In the genomic region with DNA sequence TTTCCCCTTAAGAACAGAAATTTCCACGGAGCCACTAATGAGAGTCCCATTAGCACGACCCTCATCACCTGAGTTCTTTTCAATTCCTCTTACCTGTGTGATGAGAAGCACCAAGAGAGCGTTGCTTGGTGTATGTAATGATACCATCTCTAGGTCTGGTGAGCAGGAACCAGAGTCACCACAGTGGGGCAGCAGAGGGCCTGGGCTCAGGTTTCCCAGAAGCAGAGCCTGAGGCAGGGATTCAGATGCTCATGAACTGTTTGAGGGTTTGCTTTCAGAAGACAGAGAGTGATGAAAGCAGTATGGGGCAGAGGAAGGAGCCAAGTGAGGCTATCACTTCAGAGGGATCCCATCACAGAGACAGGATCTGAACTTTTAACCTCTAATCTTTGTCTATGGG, we compare ENCODE assay signal across 8 cellular contexts. TPM values are rescaled to one million over a fixed set of nuclear protein-coding genes. Genes with fewer than 3 reads are reported as not detected.
DNase-seq lines count a peak whose midpoint lies in the region; ATAC-seq, FAIRE-seq and TF ChIP-seq lines count a peak whose summit lies in the region.

No MANE protein-coding gene starts in this region.

- H3K4me3 Mint-ChIP-seq in activated naive CD8-positive, alpha-beta T cell treated with anti-CD3 and anti-CD28 coated beads for 36 hours = no peak overlapping the region

- no peaks in the 10 kb centered on the region for H3K9me3 ChIP-seq in small intestine (ENCODE audit: control insufficient read depth, low read depth)
- no peaks in the 10 kb centered on the region for H3K9me3 ChIP-seq in vagina

- H3K4me1 Mint-ChIP-seq in activated naive CD8-positive, alpha-beta T cell treated with anti-CD3 and anti-CD28 coated beads for 36 hours = peaks cover 13% of the 10 kb centered on the region

- peaks cover 16% of the 10 kb centered on the region for H3K9me3 Mint-ChIP-seq in activated naive CD8-positive, alpha-beta T cell treated with anti-CD3 and anti-CD28 coated beads for 36 hours

- no peak for ATAC-seq in HG03135 (IDR thresholded peaks at IDR 0.05; ENCODE audit: unreplicated experiment)

- WGBS in small intestine, 3 donors = 78 to 90% (median 81%) methylated on average over 3 of the region's 3 CpGs

- H3K27ac ChIP-seq in small intestine (ENCODE audit: low read depth in 1 of 2, low read length in 1 of 2) = no peak overlapping the region
- no peak overlapping the region for H3K27ac ChIP-seq in vagina

- TF ChIP-seq CTCF in GM12873 (IDR thresholded peaks at IDR 0.05; ENCODE audit: insufficient read depth, low read depth, low read length, missing control alignments) (peak; percentile 63), vagina (IDR thresholded peaks at IDR 0.05) (no peak)

- H3K4me3 ChIP-seq in small intestine (ENCODE audit: low read depth in 1 of 2, low read length in 2 of 2) (no peak overlapping the region), vagina (no peak overlapping the region)

- H3K36me3 ChIP-seq in small intestine (ENCODE audit: control insufficient read depth in 2 of 2, insufficient read depth in 2 of 2, low read length in 2 of 2) = no peaks in the 10 kb centered on the region
- no peaks in the 10 kb centered on the region for H3K36me3 ChIP-seq in vagina

- peaks cover 54% of the 10 kb centered on the region for H3K27me3 Mint-ChIP-seq in activated naive CD8-positive, alpha-beta T cell treated with anti-CD3 and anti-CD28 coated beads for 36 hours

- peaks cover 3% of the 10 kb centered on the region for H3K36me3 Mint-ChIP-seq in activated naive CD8-positive, alpha-beta T cell treated with anti-CD3 and anti-CD28 coated beads for 36 hours

- FAIRE-seq in small intestine (lab: Jason Lieb, UNC) = no peak

- no peaks in the 10 kb centered on the region for H3K27me3 ChIP-seq in small intestine (ENCODE audit: control insufficient read depth in 2 of 2, insufficient read depth in 2 of 2, low read length in 2 of 2)
- H3K27me3 ChIP-seq in vagina = no peaks in the 10 kb centered on the region

- no peak for TF ChIP-seq POLR2A in vagina (IDR thresholded peaks at IDR 0.05)

- DNase-seq in NCI-H774 (lab: John Stamatoyannopoulos, UW) = peak; percentile 28
- DNase-seq in activated naive CD8-positive, alpha-beta T cell treated with anti-CD3 and anti-CD28 coated beads for 36 hours = peak; percentile 34
- peak; percentile 68 for DNase-seq in small intestine
- no peak for DNase-seq in NCI-H1092 treated with DMSO at 0.1 percent for 48 hours (lab: John Stamatoyannopoulos, UW)
- no peak for DNase-seq in vagina (ENCODE audit: extremely low spot score in 2 of 2)
- no peak for DNase-seq in foreskin melanocyte

- peaks cover 0 to 5% of the 10 kb centered on the region in 2 donors for H3K4me1 ChIP-seq in small intestine (ENCODE audit: control insufficient read depth in 2 of 2, insufficient read depth in 1 of 2, low read depth in 1 of 2, low read length in 1 of 2)
- H3K4me1 ChIP-seq in vagina = peaks cover 14% of the 10 kb centered on the region

- intact Hi-C loops in vagina (cut with DNase I) = no loop called here

- no peak overlapping the region for H3K27ac Mint-ChIP-seq in activated naive CD8-positive, alpha-beta T cell treated with anti-CD3 and anti-CD28 coated beads for 36 hours

RNA-seq across cellular contexts. Expression of gene PTPRH, which starts 3.1 kb away (rescaled TPM):
- total RNA-seq in activated naive CD8-positive, alpha-beta T cell treated with anti-CD3 and anti-CD28 coated beads for 36 hours = not detected
- polyA plus RNA-seq in small intestine = 100 to 1,000 TPM in 2 of 3 donors, 10 to 100 TPM in 1; 65.7 to 158 (median 114) TPM
- total RNA-seq in vagina = 4.4 TPM

RNA-seq across cellular contexts. Expression of gene TMEM86B, which starts 16.1 kb away (rescaled TPM):
- total RNA-seq in activated naive CD8-positive, alpha-beta T cell treated with anti-CD3 and anti-CD28 coated beads for 36 hours = 1 to 10 TPM; 7.3 to 7.9 TPM
- polyA plus RNA-seq in small intestine = 100 to 1,000 TPM in 1 of 3 donors, 10 to 100 TPM in 2; 22.8 to 255 (median 76.7) TPM
- 2.9 TPM for total RNA-seq in vagina

RNA-seq across cellular contexts. Expression of gene SYT5, which starts 32.4 kb away (rescaled TPM):
- not detected for total RNA-seq in activated naive CD8-positive, alpha-beta T cell treated with anti-CD3 and anti-CD28 coated beads for 36 hours
- polyA plus RNA-seq in small intestine = 1 to 10 TPM in 1 of 3 donors, under 1 TPM in 2; 0.22 to 4.7 (median 0.81) TPM
- not detected for total RNA-seq in vagina

RNA-seq across cellular contexts. Expression of gene DNAAF3, which starts 46.0 kb away (rescaled TPM):
- total RNA-seq in activated naive CD8-positive, alpha-beta T cell treated with anti-CD3 and anti-CD28 coated beads for 36 hours = not detected
- under 1 TPM in 1 of 3 donors, not detected in 2; 0.64 TPM for polyA plus RNA-seq in small intestine
- 5.6 TPM for total RNA-seq in vagina

RNA-seq across cellular contexts. Expression of gene PPP6R1, which starts 46.4 kb away (rescaled TPM):
- 100 to 1,000 TPM; 226 to 227 TPM for total RNA-seq in activated naive CD8-positive, alpha-beta T cell treated with anti-CD3 and anti-CD28 coated beads for 36 hours
- polyA plus RNA-seq in small intestine = 10 to 100 TPM; 43.4 to 51.1 (median 46.7) TPM
- total RNA-seq in vagina = 30.4 TPM

Comparison
In these comparisons a context has a peak if more than half of its experiments do, and no peak if none do; other contexts are left out.
1. DNase-seq: peak in NCI-H774 (single experiment), activated naive CD8-positive, alpha-beta T cell treated with anti-CD3 and anti-CD28 coated beads for 36 hours (single experiment) and small intestine (single experiment); none in NCI-H1092 treated with DMSO at 0.1 percent for 48 hours (single experiment), vagina (0 of 2) and foreskin melanocyte (single experiment).